Comparison of ENCODE assay signal across 15 cellular contexts in the genomic region with DNA sequence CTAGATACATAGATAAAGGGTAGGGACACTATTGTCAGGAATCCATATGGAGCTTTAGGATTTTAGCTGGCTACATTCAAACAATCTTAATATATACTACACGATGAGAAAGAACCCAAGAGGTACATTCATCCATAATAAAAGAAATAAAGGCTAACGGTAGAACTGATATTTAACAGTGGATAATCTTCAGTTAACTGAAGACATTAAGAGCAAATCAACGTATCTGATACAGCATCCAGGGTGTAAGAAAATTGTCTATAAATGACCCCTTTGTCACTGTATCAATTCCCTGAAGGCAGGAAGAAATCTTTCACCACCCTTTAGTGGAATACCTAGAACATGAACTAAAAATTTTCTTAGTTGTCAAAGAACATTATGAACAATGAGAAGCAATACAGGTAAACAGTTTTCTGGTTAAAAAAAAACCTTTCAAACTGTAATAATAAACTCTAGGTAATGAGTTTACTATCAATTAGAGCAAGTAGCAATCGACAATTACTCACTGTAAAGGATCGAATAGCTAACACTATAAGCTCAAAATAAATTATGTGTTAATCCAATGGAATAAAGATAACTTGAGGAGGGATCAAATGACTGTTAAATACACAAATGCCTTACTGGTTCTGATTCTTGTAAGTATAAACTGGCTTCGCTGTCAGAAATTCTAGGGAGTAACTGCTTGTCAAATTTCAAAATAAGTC. TPM values are rescaled to one million over a fixed set of nuclear protein-coding genes. Genes with fewer than 3 reads are reported as not detected.
DNase-seq lines count a peak whose midpoint lies in the region; ATAC-seq and FAIRE-seq lines count a peak whose summit lies in the region.
"Had no signal": no experiment of that assay in that cellular context is flagged by ENCODE, and none has a peak within 500 bp of the region (broad histone marks: within the 10 kb centered on the region; RNA-seq: fewer than 3 reads in every experiment).

No MANE protein-coding gene starts in this region.

- H3K9me3 ChIP-seq in naive thymus-derived CD4-positive, alpha-beta T cell (ENCODE audit: control insufficient read depth in 2 of 3, low read length in 3 of 3): no peaks in the 10 kb centered on the region
- H3K9me3 ChIP-seq in aorta (ENCODE audit: control insufficient read depth, low read length): no peaks in the 10 kb centered on the region
- H3K9me3 ChIP-seq in MG63: no peaks in the 10 kb centered on the region
- H3K9me3 ChIP-seq: upper lobe of right lung had no signal

- H3K4me3 Mint-ChIP-seq in T-helper 2 cell treated with Interferon-gamma antibody and Interleukin-4, amounts not matched to agents 5 μg/mL and 100 μg/mL, for 36 hours: peak overlapping the region; percentile 46
- no peak overlapping the region for H3K4me3 Mint-ChIP-seq in activated T-helper 2 cell treated with anti-CD3 and anti-CD28 coated beads, Interferon-gamma antibody, Interleukin-2, Interleukin-4, amounts not matched to agents 10 μg/mL and 5 μg/mL and 100 μg/mL, durations not matched to agents 14 hours and 24 hours and 36 hours (ENCODE audit: low read depth)
- peak overlapping the region in 9 of 10 donors; percentile 19 to 60 (median 52) for H3K4me3 Mint-ChIP-seq in naive thymus-derived CD4-positive, alpha-beta T cell
- H3K4me3 Mint-ChIP-seq: CD14-positive monocyte had no signal

- peak; percentile 63 for FAIRE-seq in GM19239 (lab: Jason Lieb, UNC)
- FAIRE-seq: H1 had no signal

- ATAC-seq in naive thymus-derived CD4-positive, alpha-beta T cell: no peak
- ATAC-seq in GM21367 (IDR thresholded peaks at IDR 0.05; ENCODE audit: unreplicated experiment) (no peak), aorta (ENCODE audit: low FRiP score) (no peak)
- ATAC-seq: upper lobe of right lung had no signal

- no peak for DNase-seq in T-helper 2 cell treated with Interferon-gamma antibody and Interleukin-4, amounts not matched to agents 5 μg/mL and 100 μg/mL, for 36 hours (ENCODE audit: low spot score)
- DNase-seq in T-helper 2 cell (no peak), GM19239 (ENCODE audit: insufficient read length, low spot score) (no peak), aorta (no peak), MG63 (no peak)
- DNase-seq in activated T-helper 2 cell treated with anti-CD3 and anti-CD28 coated beads, Interferon-gamma antibody, Interleukin-2, Interleukin-4, amounts not matched to agents 10 μg/mL and 5 μg/mL and 100 μg/mL, durations not matched to agents 14 hours and 24 hours and 36 hours (ENCODE audit: low spot score): no peak
- no peak for DNase-seq in naive thymus-derived CD4-positive, alpha-beta T cell
- DNase-seq: kidney glomerular epithelial cell, midbrain, NCI-H1092 treated with DMSO at 0.1 percent for 48 hours, occipital lobe, upper lobe of right lung had no signal

- H3K4me3 ChIP-seq in naive thymus-derived CD4-positive, alpha-beta T cell (ENCODE audit: low read length): no peak overlapping the region
- H3K4me3 ChIP-seq in aorta (ENCODE audit: low read length in 2 of 2) (no peak overlapping the region), MG63 (no peak overlapping the region)
- H3K4me3 ChIP-seq: upper lobe of right lung had no signal

- WGBS in aorta, 2 donors: 57 to 64% methylated on average over 6 of the region's 6 CpGs

- peak overlapping the region; percentile 47 for H3K27ac Mint-ChIP-seq in T-helper 2 cell treated with Interferon-gamma antibody and Interleukin-4, amounts not matched to agents 5 μg/mL and 100 μg/mL, for 36 hours
- H3K27ac Mint-ChIP-seq in activated T-helper 2 cell treated with anti-CD3 and anti-CD28 coated beads, Interferon-gamma antibody, Interleukin-2, Interleukin-4, amounts not matched to agents 10 μg/mL and 5 μg/mL and 100 μg/mL, durations not matched to agents 14 hours and 24 hours and 36 hours: peak overlapping the region; percentile 61
- H3K27ac Mint-ChIP-seq in naive thymus-derived CD4-positive, alpha-beta T cell: peak overlapping the region in 8 of 9 donors; percentile 43 to 89 (median 78)

- intact Hi-C loops in activated T-helper 2 cell treated with anti-CD3 and anti-CD28 coated beads, Interferon-gamma antibody, Interleukin-2, Interleukin-4, amounts not matched to agents 10 μg/mL and 5 μg/mL and 100 μg/mL, durations not matched to agents 14 hours and 24 hours and 36 hours (cut with micrococcal nuclease): no loop called here
- intact Hi-C loops in naive thymus-derived CD4-positive, alpha-beta T cell (cut with micrococcal nuclease): loop anchor here in 1 of 2 donors (2.0 kb wide), 1 partner anchor 20 kb away; no protein-coding TSS in a partner anchor
- intact Hi-C loops in aorta (cut with DNase I): no loop called here

- H3K36me3 ChIP-seq in naive thymus-derived CD4-positive, alpha-beta T cell (ENCODE audit: control insufficient read depth in 2 of 3, insufficient read depth in 3 of 3, low read length in 3 of 3): peaks cover 44 to 83% (median 63%) of the 10 kb centered on the region in 3 experiments
- H3K36me3 ChIP-seq in aorta (ENCODE audit: control insufficient read depth in 1 of 2, insufficient read depth in 2 of 2, low read length in 1 of 2) (peaks cover 3 to 15% of the 10 kb centered on the region in 2 donors), MG63 (peaks cover 96% of the 10 kb centered on the region)

- H3K36me3 Mint-ChIP-seq in T-helper 2 cell treated with Interferon-gamma antibody and Interleukin-4, amounts not matched to agents 5 μg/mL and 100 μg/mL, for 36 hours (ENCODE audit: low read depth): peaks cover 66% of the 10 kb centered on the region
- H3K36me3 Mint-ChIP-seq in activated T-helper 2 cell treated with anti-CD3 and anti-CD28 coated beads, Interferon-gamma antibody, Interleukin-2, Interleukin-4, amounts not matched to agents 10 μg/mL and 5 μg/mL and 100 μg/mL, durations not matched to agents 14 hours and 24 hours and 36 hours (ENCODE audit: low read depth): peaks cover 83% of the 10 kb centered on the region
- peaks cover 0 to 52% (median 29%) of the 10 kb centered on the region in 5 donors for H3K36me3 Mint-ChIP-seq in naive thymus-derived CD4-positive, alpha-beta T cell

- no peaks in the 10 kb centered on the region for H3K9me3 Mint-ChIP-seq in T-helper 2 cell treated with Interferon-gamma antibody and Interleukin-4, amounts not matched to agents 5 μg/mL and 100 μg/mL, for 36 hours
- H3K9me3 Mint-ChIP-seq in activated T-helper 2 cell treated with anti-CD3 and anti-CD28 coated beads, Interferon-gamma antibody, Interleukin-2, Interleukin-4, amounts not matched to agents 10 μg/mL and 5 μg/mL and 100 μg/mL, durations not matched to agents 14 hours and 24 hours and 36 hours: no peaks in the 10 kb centered on the region
- peaks cover 0 to 2% (median 0%) of the 10 kb centered on the region in 11 donors for H3K9me3 Mint-ChIP-seq in naive thymus-derived CD4-positive, alpha-beta T cell
- H3K9me3 Mint-ChIP-seq: CD14-positive monocyte had no signal

- H3K27me3 ChIP-seq in naive thymus-derived CD4-positive, alpha-beta T cell (ENCODE audit: control insufficient read depth in 2 of 2, insufficient read depth in 2 of 2, low read length in 2 of 2): no peaks in the 10 kb centered on the region
- H3K27me3 ChIP-seq in aorta (ENCODE audit: control insufficient read depth in 1 of 2, insufficient read depth in 2 of 2, low read length in 1 of 2): no peaks in the 10 kb centered on the region
- H3K27me3 ChIP-seq in MG63: no peaks in the 10 kb centered on the region
- H3K27me3 ChIP-seq: upper lobe of right lung had no signal

- peaks cover 37% of the 10 kb centered on the region for H3K4me1 Mint-ChIP-seq in T-helper 2 cell treated with Interferon-gamma antibody and Interleukin-4, amounts not matched to agents 5 μg/mL and 100 μg/mL, for 36 hours (ENCODE audit: low read depth)
- peaks cover 41% of the 10 kb centered on the region for H3K4me1 Mint-ChIP-seq in activated T-helper 2 cell treated with anti-CD3 and anti-CD28 coated beads, Interferon-gamma antibody, Interleukin-2, Interleukin-4, amounts not matched to agents 10 μg/mL and 5 μg/mL and 100 μg/mL, durations not matched to agents 14 hours and 24 hours and 36 hours (ENCODE audit: low read depth)
- H3K4me1 Mint-ChIP-seq in naive thymus-derived CD4-positive, alpha-beta T cell: peaks cover 26 to 67% (median 59%) of the 10 kb centered on the region in 7 donors
- H3K4me1 Mint-ChIP-seq: CD14-positive monocyte had no signal

- no peaks in the 10 kb centered on the region for H3K27me3 Mint-ChIP-seq in T-helper 2 cell treated with Interferon-gamma antibody and Interleukin-4, amounts not matched to agents 5 μg/mL and 100 μg/mL, for 36 hours (ENCODE audit: low read depth)
- no peaks in the 10 kb centered on the region for H3K27me3 Mint-ChIP-seq in activated T-helper 2 cell treated with anti-CD3 and anti-CD28 coated beads, Interferon-gamma antibody, Interleukin-2, Interleukin-4, amounts not matched to agents 10 μg/mL and 5 μg/mL and 100 μg/mL, durations not matched to agents 14 hours and 24 hours and 36 hours (ENCODE audit: low read depth)
- no peaks in the 10 kb centered on the region for H3K27me3 Mint-ChIP-seq in naive thymus-derived CD4-positive, alpha-beta T cell

- no peak overlapping the region for H3K27ac ChIP-seq in naive thymus-derived CD4-positive, alpha-beta T cell (ENCODE audit: low read depth, low read length)
- H3K27ac ChIP-seq in aorta (ENCODE audit: low read depth in 1 of 2, low read length in 2 of 2): no peak overlapping the region
- H3K27ac ChIP-seq: upper lobe of right lung had no signal

- POLR2A ChIA-PET in naive thymus-derived CD4-positive, alpha-beta T cell (lab: Charles Lee): interaction anchor here (0.7 to 2.9 kb wide), 6 partner anchors 9 to 61 kb away, joined by 3 to 19 read pairs (median 5); a partner anchor contains a TSS

- CTCF ChIA-PET in naive thymus-derived CD4-positive, alpha-beta T cell (lab: Charles Lee): interaction anchor here (0.7 to 1.3 kb wide), 2 partner anchors 31 to 818 kb away, joined by 3 read pairs; a partner anchor contains a TSS

- H3K4me1 ChIP-seq in naive thymus-derived CD4-positive, alpha-beta T cell (ENCODE audit: control insufficient read depth in 2 of 2, insufficient read depth in 2 of 2, low read length in 2 of 2): peaks cover 16 to 29% of the 10 kb centered on the region in 2 donors
- H3K4me1 ChIP-seq in aorta (ENCODE audit: control insufficient read depth in 1 of 2, insufficient read depth in 2 of 2, low read length in 2 of 2): peaks cover 0 to 2% of the 10 kb centered on the region in 2 donors

RNA-seq across cellular contexts. Expression of a gene that starts 11.8 kb away (rescaled TPM):
- total RNA-seq in activated T-helper 2 cell treated with anti-CD3 and anti-CD28 coated beads, Interferon-gamma antibody, Interleukin-2, Interleukin-4, amounts not matched to agents 10 μg/mL and 5 μg/mL and 100 μg/mL, durations not matched to agents 14 hours and 24 hours and 36 hours: 93.0 and 98.4 TPM in 2 replicates
- 10 to 100 TPM; 33.2 to 85.5 (median 38.5) TPM for total RNA-seq in naive thymus-derived CD4-positive, alpha-beta T cell
- polyA plus RNA-seq in naive thymus-derived CD4-positive, alpha-beta T cell: 100 to 1,000 TPM; 269 to 293 TPM
- total RNA-seq in aorta: 100 to 1,000 TPM in 1 of 2 donors, 10 to 100 TPM in 1; 78.5 to 102 TPM
- polyA plus RNA-seq in aorta: 100 to 1,000 TPM; 403 to 629 TPM
- 143 and 318 TPM in 2 replicates for total RNA-seq in MG63 (2014; rRNA removed; shearing (Covaris generic); ENCODE audit: low replicate concordance)

RNA-seq across cellular contexts. Expression of a gene that starts 11.9 kb away (rescaled TPM):
- total RNA-seq in activated T-helper 2 cell treated with anti-CD3 and anti-CD28 coated beads, Interferon-gamma antibody, Interleukin-2, Interleukin-4, amounts not matched to agents 10 μg/mL and 5 μg/mL and 100 μg/mL, durations not matched to agents 14 hours and 24 hours and 36 hours: 39.1 and 39.8 TPM in 2 replicates
- 10 to 100 TPM; 18.2 to 41.1 (median 35.0) TPM for total RNA-seq in naive thymus-derived CD4-positive, alpha-beta T cell
- 10 to 100 TPM in 1 of 2 donors, 1 to 10 TPM in 1; 9.7 to 27.7 TPM for polyA plus RNA-seq in naive thymus-derived CD4-positive, alpha-beta T cell
- 10 to 100 TPM; 12.6 to 22.1 TPM for total RNA-seq in aorta
- 10 to 100 TPM; 10.3 to 28.0 TPM for polyA plus RNA-seq in aorta
- total RNA-seq in MG63 (2014; rRNA removed; shearing (Covaris generic); ENCODE audit: low replicate concordance): 94.3 and 130 TPM in 2 replicates

RNA-seq across cellular contexts. Expression of a gene that starts 31.0 kb away (rescaled TPM):
- 358 and 360 TPM in 2 replicates for total RNA-seq in activated T-helper 2 cell treated with anti-CD3 and anti-CD28 coated beads, Interferon-gamma antibody, Interleukin-2, Interleukin-4, amounts not matched to agents 10 μg/mL and 5 μg/mL and 100 μg/mL, durations not matched to agents 14 hours and 24 hours and 36 hours
- 1,000 to 10,000 TPM in 2 of 5 experiments, 100 to 1,000 TPM in 3; 372 to 1,041 (median 699) TPM for total RNA-seq in naive thymus-derived CD4-positive, alpha-beta T cell
- polyA plus RNA-seq in naive thymus-derived CD4-positive, alpha-beta T cell: 100 to 1,000 TPM; 100 to 152 TPM
- total RNA-seq in aorta: 100 to 1,000 TPM; 293 to 383 TPM
- polyA plus RNA-seq in aorta: 100 to 1,000 TPM in 1 of 2 donors, 10 to 100 TPM in 1; 65.6 to 352 TPM
- 273 and 328 TPM in 2 replicates for total RNA-seq in MG63 (2014; rRNA removed; shearing (Covaris generic); ENCODE audit: low replicate concordance)

RNA-seq across cellular contexts. Expression of a gene that starts 46.3 kb away (rescaled TPM):
- 342 and 347 TPM in 2 replicates for total RNA-seq in activated T-helper 2 cell treated with anti-CD3 and anti-CD28 coated beads, Interferon-gamma antibody, Interleukin-2, Interleukin-4, amounts not matched to agents 10 μg/mL and 5 μg/mL and 100 μg/mL, durations not matched to agents 14 hours and 24 hours and 36 hours
- 100 to 1,000 TPM; 250 to 378 (median 305) TPM for total RNA-seq in naive thymus-derived CD4-positive, alpha-beta T cell
- polyA plus RNA-seq in naive thymus-derived CD4-positive, alpha-beta T cell: 100 to 1,000 TPM; 277 to 360 TPM
- 100 to 1,000 TPM; 176 to 204 TPM for total RNA-seq in aorta
- polyA plus RNA-seq in aorta: 100 to 1,000 TPM in 1 of 2 donors, 10 to 100 TPM in 1; 79.0 to 265 TPM
- total RNA-seq in MG63 (2014; rRNA removed; shearing (Covaris generic); ENCODE audit: low replicate concordance): 284 and 335 TPM in 2 replicates

RNA-seq across cellular contexts. Expression of a gene that starts 46.3 kb away (rescaled TPM):
- total RNA-seq in activated T-helper 2 cell treated with anti-CD3 and anti-CD28 coated beads, Interferon-gamma antibody, Interleukin-2, Interleukin-4, amounts not matched to agents 10 μg/mL and 5 μg/mL and 100 μg/mL, durations not matched to agents 14 hours and 24 hours and 36 hours: 147 and 148 TPM in 2 replicates
- total RNA-seq in naive thymus-derived CD4-positive, alpha-beta T cell: 100 to 1,000 TPM in 4 of 5 experiments, 10 to 100 TPM in 1; 98.2 to 122 (median 114) TPM
- polyA plus RNA-seq in naive thymus-derived CD4-positive, alpha-beta T cell: 10 to 100 TPM; 48.9 to 50.8 TPM
- total RNA-seq in aorta: 10 to 100 TPM; 73.3 to 79.3 TPM
- 10 to 100 TPM in 1 of 2 donors, 1 to 10 TPM in 1; 8.5 to 15.5 TPM for polyA plus RNA-seq in aorta
- 42.9 and 54.6 TPM in 2 replicates for total RNA-seq in MG63 (2014; rRNA removed; shearing (Covaris generic); ENCODE audit: low replicate concordance)
